8 cellular contexts compared by ENCODE assay signal in genomic region chr16:588639-588888, GRCh38.
DNase-seq lines count a peak whose midpoint lies in the region; ATAC-seq and TF ChIP-seq lines count a peak whose summit lies in the region.

No MANE protein-coding gene starts in this region.

- peak overlapping the region; percentile 76 for H3K4me3 ChIP-seq in retinal pigment epithelial cell (ENCODE audit: low read length)

- no peaks in the 10 kb centered on the region for H3K9me3 ChIP-seq in ES-I3 (ENCODE audit: control insufficient read depth, insufficient read depth, low read length)

- TF ChIP-seq CTCF in retinal pigment epithelial cell (conservative IDR thresholded peaks at IDR 0.05; ENCODE audit: low read depth, low read length) = no peak

- H3K9ac ChIP-seq in ES-I3 (ENCODE audit: low read depth, low read length) = peak overlapping the region; percentile 99

- no peaks in the 10 kb centered on the region for H3K4me1 ChIP-seq in ES-I3 (ENCODE audit: insufficient read depth, low read length)

- ATAC-seq in GM21825 (IDR thresholded peaks at IDR 0.05; ENCODE audit: unreplicated experiment) (peak; percentile 11), HG02610 (IDR thresholded peaks at IDR 0.05; ENCODE audit: unreplicated experiment) (no peak)

- H3K36me3 ChIP-seq in ES-I3 (ENCODE audit: insufficient read depth, low read length) = no peaks in the 10 kb centered on the region; the same call in 1 of the 2 replicates

- DNase-seq in NCI-H2227 treated with DMSO at 0.1 percent for 48 hours (lab: John Stamatoyannopoulos, UW) = peak; percentile 40
- DNase-seq in activated T-helper 9 cell treated with anti-CD3 and anti-CD28 coated beads, Interleukin-2, amount 50 U/mL, for 16 hours (ENCODE audit: low read depth) = peak; percentile 56
- DNase-seq in glomerular visceral epithelial cell (ENCODE audit: extremely low spot score) = peak; percentile 60
- DNase-seq in retinal pigment epithelial cell (ENCODE audit: low read depth) = no peak
- DNase-seq in DMS79 (lab: John Stamatoyannopoulos, UW) = no peak

Comparison
In these comparisons a context has a peak if more than half of its experiments do, and no peak if none do; other contexts are left out.
1. DNase-seq: peak in NCI-H2227 treated with DMSO at 0.1 percent for 48 hours (single experiment), activated T-helper 9 cell treated with anti-CD3 and anti-CD28 coated beads, Interleukin-2, amount 50 U/mL, for 16 hours (single experiment) and glomerular visceral epithelial cell (single experiment); none in retinal pigment epithelial cell (single experiment) and DMS79 (single experiment).